ENCODE assay signal across 9 cellular contexts in genomic region chr19:14405758-14406644, GRCh38. TPM values are rescaled to one million over a fixed set of nuclear protein-coding genes. Genes with fewer than 3 reads are reported as not detected.
DNase-seq lines count a peak whose midpoint lies in the region; ATAC-seq, FAIRE-seq and TF ChIP-seq lines count a peak whose summit lies in the region.
"Had no signal": no experiment of that assay in that cellular context is flagged by ENCODE, and none has a peak within 500 bp of the region (broad histone marks: within the 10 kb centered on the region; RNA-seq: fewer than 3 reads in every experiment).

No MANE protein-coding gene starts in this region.

- no peak overlapping the region for H3K4me2 ChIP-seq in KMS-11

- peaks cover 8% of the 10 kb centered on the region; the same call in 1 of the 2 replicates for H3K36me3 ChIP-seq in KMS-11 (ENCODE audit: insufficient read depth)
- peaks cover 100% of the 10 kb centered on the region for H3K36me3 ChIP-seq in neutrophil
- peaks cover 0 to 93% (median 73%) of the 10 kb centered on the region in 5 donors for H3K36me3 ChIP-seq in subcutaneous abdominal adipose tissue (ENCODE audit: control insufficient read depth in 5 of 5, insufficient read depth in 5 of 5, low read length in 5 of 5)

- H3K27ac ChIP-seq in KMS-11 = no peak overlapping the region
- H3K27ac ChIP-seq in neutrophil = peak overlapping the region; percentile 65
- peak overlapping the region; percentile 30 for H3K27ac ChIP-seq in subcutaneous abdominal adipose tissue (ENCODE audit: low read depth, low read length)

- H3K27me3 ChIP-seq in KMS-11 (ENCODE audit: insufficient read depth, low read depth) (no peaks in the 10 kb centered on the region), neutrophil (no peaks in the 10 kb centered on the region), subcutaneous abdominal adipose tissue (ENCODE audit: control insufficient read depth in 5 of 5, insufficient read depth in 4 of 5, low read length in 5 of 5) (no peaks in the 10 kb centered on the region)

- FAIRE-seq in frontal cortex (lab: Jason Lieb, UNC) = no peak
- FAIRE-seq: endometrium had no signal

- ATAC-seq in GM21390 (IDR thresholded peaks at IDR 0.05; ENCODE audit: unreplicated experiment) = peak; percentile 53

- H4K20me1 ChIP-seq in KMS-11 (ENCODE audit: insufficient read depth) = no peaks in the 10 kb centered on the region

- H3K4me3 ChIP-seq in KMS-11 (IDR thresholded peaks at IDR 0.05; ENCODE audit: insufficient read depth, low read depth, low read length) (no peak overlapping the region), neutrophil (ENCODE audit: low read depth in 1 of 2, low read length in 1 of 2) (peak overlapping the region; percentile 29 to 59), subcutaneous abdominal adipose tissue (ENCODE audit: low read depth in 1 of 5, low read length in 5 of 5) (peak overlapping the region in 2 of 5 donors; percentile 31 to 40)

- DNase-seq in COLO829 (ENCODE audit: low spot score) = peak; percentile 92
- DNase-seq in SIG-M5 (lab: John Stamatoyannopoulos, UW) = peak; percentile 39
- peak; percentile 78 for DNase-seq in activated gamma-delta T cell treated with anti-CD3 and anti-CD28 coated beads, Interleukin-2, amount 50 U/mL, for 16 hours (ENCODE audit: low read depth)
- DNase-seq in frontal cortex (ENCODE audit: low spot score in 2 of 2) = peak; percentile 95 to 100

- no peaks in the 10 kb centered on the region for H3K4me1 ChIP-seq in KMS-11 (ENCODE audit: low read depth, poor library complexity, severe bottlenecking)
- H3K4me1 ChIP-seq in neutrophil (ENCODE audit: control insufficient read depth in 1 of 2, insufficient read depth in 1 of 2, low read depth in 1 of 2, low read length in 1 of 2) = peaks cover 0 to 8% of the 10 kb centered on the region in 2 experiments
- peaks cover 0 to 19% (median 10%) of the 10 kb centered on the region in 5 donors for H3K4me1 ChIP-seq in subcutaneous abdominal adipose tissue (ENCODE audit: control insufficient read depth in 5 of 5, insufficient read depth in 5 of 5, low read length in 5 of 5)

- peak; percentile 49 for TF ChIP-seq CTCF in KMS-11 (conservative IDR thresholded peaks at IDR 0.05; ENCODE audit: low read depth, low read length)
- TF ChIP-seq CTCF in neutrophil (IDR thresholded peaks at IDR 0.05) = peak; percentile 92

- H2AFZ ChIP-seq in KMS-11 (ENCODE audit: low read depth) = no peak overlapping the region; the same call in 1 of the 2 replicates

- no peak overlapping the region for H3K9ac ChIP-seq in KMS-11
- peak overlapping the region in 1 of 5 donors; percentile 35 for H3K9ac ChIP-seq in subcutaneous abdominal adipose tissue (ENCODE audit: low read length in 5 of 5)

- H3K9me3 ChIP-seq in neutrophil (peaks cover 11% of the 10 kb centered on the region), subcutaneous abdominal adipose tissue (ENCODE audit: control insufficient read depth in 5 of 5, low read length in 5 of 5) (no peaks in the 10 kb centered on the region)

- peaks cover 1% of the 10 kb centered on the region; the same call in 1 of the 2 replicates for H3K79me2 ChIP-seq in KMS-11 (ENCODE audit: insufficient read depth, low read depth)

RNA-seq across cellular contexts. Expression of gene DDX39A, which starts 13.1 kb away (rescaled TPM):
- total RNA-seq in frontal cortex = 29.8 TPM

RNA-seq across cellular contexts. Expression of gene ADGRE5, which starts 24.8 kb away (rescaled TPM):
- 0.82 TPM for total RNA-seq in frontal cortex

RNA-seq across cellular contexts. Expression of gene PKN1, which starts 27.1 kb away (rescaled TPM):
- 99.5 TPM for total RNA-seq in frontal cortex

Comparison
In these comparisons a context has a peak if more than half of its experiments do, and no peak if none do; other contexts are left out.
1. DNase-seq: peak in every context shown above with its lines; median percentile 98 in frontal cortex; 92 in COLO829; 78 in activated gamma-delta T cell treated with anti-CD3 and anti-CD28 coated beads, Interleukin-2, amount 50 U/mL, for 16 hours; 39 in SIG-M5.